Comparison of ENCODE assay signal across 1 cellular context in the genomic region with DNA sequence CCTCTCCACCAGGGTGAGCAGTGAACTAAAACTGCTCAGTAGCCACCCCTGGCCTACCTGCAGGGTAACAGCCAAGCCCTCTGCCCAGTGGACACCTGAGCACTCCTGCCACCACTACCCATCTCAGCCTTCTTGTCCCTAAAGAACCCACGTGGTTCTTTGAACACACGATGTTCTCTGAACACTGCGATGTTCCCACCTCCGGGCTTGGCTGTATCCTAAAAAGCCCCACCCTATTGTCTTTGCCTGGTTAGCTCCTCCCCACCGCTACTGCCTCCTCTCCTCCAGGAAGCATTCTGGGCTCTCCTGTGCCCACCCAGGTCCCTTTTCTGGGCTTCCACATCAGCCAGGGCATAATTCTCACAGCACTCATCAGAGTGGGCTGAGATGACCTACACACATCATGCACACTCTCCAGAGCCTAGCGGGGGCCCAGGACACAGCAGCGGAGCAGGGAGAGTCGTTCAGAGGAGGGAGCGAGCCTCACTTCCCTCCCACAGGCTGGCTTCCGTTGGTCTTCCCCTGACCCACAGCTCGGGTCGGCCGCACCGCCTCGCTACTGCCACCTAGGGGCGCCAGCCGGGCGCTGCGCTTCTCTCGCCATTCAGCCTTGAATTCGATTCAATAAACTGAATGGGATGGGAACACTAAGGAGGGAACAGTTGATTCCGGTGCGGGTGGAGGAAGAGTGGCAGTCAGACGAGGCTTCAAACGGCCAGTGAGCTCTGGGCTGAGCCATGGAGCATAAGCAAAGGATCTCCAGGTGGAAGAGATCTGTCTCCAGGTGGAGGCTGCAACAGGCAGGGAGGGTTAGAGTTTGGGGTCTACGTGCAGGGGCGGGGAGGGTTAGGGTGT.
TF ChIP-seq lines count a peak whose summit lies in the region.

No MANE protein-coding gene starts in this region.

TF ChIP-seq in GM12878, 131 proteins besides CTCF, POLR2A, EP300 and RAD21:
- TF ChIP-seq NRF1 (conservative IDR thresholded peaks at IDR 0.05; ENCODE audit: low read depth, low read length) (no peak), BACH1 (IDR thresholded peaks at IDR 0.05; ENCODE audit: borderline replicate concordance) (0 out of 2 replicates have a peak, but pooled peaks have one; percentile 23), POU2F2 (IDR thresholded peaks at IDR 0.05; ENCODE audit: borderline replicate concordance, low read depth, low read length) (peak; percentile 9; the same call in 1 of the 3 replicates), RCOR1 (conservative IDR thresholded peaks at IDR 0.05; ENCODE audit: low read depth, low read length) (no peak), SPI1 (IDR thresholded peaks at IDR 0.05; ENCODE audit: borderline replicate concordance, insufficient read depth, low read depth, low read length) (peak; percentile 71; the same call in 1 of the 2 replicates), IKZF1 (conservative IDR thresholded peaks at IDR 0.05) (peak; percentile 61), SMARCA5 (IDR thresholded peaks at IDR 0.05) (peak; percentile 92; the same call in 1 of the 2 replicates), ELK1 (IDR thresholded peaks at IDR 0.05; ENCODE audit: low read depth, low read length) (no peak), POLR2AphosphoS2 (IDR thresholded peaks at IDR 0.05; ENCODE audit: low read depth, low read length) (no peak), EGR1 (IDR thresholded peaks at IDR 0.05; ENCODE audit: borderline replicate concordance in 1 of 2, low read depth in 2 of 2, low read length in 2 of 2) (no peak), GATAD2B (conservative IDR thresholded peaks at IDR 0.05; ENCODE audit: low read depth) (peak; percentile 26; the same call in 1 of the 2 replicates), CREB1 (IDR thresholded peaks at IDR 0.05; ENCODE audit: low read depth) (0 out of 2 replicates have a peak, but pooled peaks have one; percentile 21), IRF5 (IDR thresholded peaks at IDR 0.05; ENCODE audit: borderline replicate concordance) (no peak), SMC3 (IDR thresholded peaks at IDR 0.05; ENCODE audit: borderline replicate concordance, low read length) (peak; percentile 59; the same call in 1 of the 2 replicates), NR2C1 (IDR thresholded peaks at IDR 0.05) (no peak), BCL11A (IDR thresholded peaks at IDR 0.05; ENCODE audit: low read depth, low read length) (no peak), ATF7 (IDR thresholded peaks at IDR 0.05; ENCODE audit: low read depth) (no peak), ASH2L (IDR thresholded peaks at IDR 0.05; ENCODE audit: borderline replicate concordance, low read depth) (no peak), YY1 (IDR thresholded peaks at IDR 0.05; ENCODE audit: low read depth, low read length) (peak; percentile 82), ZNF622 (IDR thresholded peaks at IDR 0.05) (no peak), NBN (IDR thresholded peaks at IDR 0.05) (no peak), RELA (IDR thresholded peaks at IDR 0.05; ENCODE audit: borderline replicate concordance, partially characterized antibody) (peak; percentile 29), IKZF2 (IDR thresholded peaks at IDR 0.05) (peak in 1 of 2 experiments; percentile 17; a peak in 1 of 4 replicates), SREBF2 (IDR thresholded peaks at IDR 0.05; ENCODE audit: low read length) (no peak), SIX5 (IDR thresholded peaks at IDR 0.05; ENCODE audit: low read depth, low read length, severe bottlenecking) (no peak), HDGF (IDR thresholded peaks at IDR 0.05) (peak; percentile 63; the same call in 1 of the 2 replicates), MXI1 (IDR thresholded peaks at IDR 0.05; ENCODE audit: low read depth, low read length) (peak; percentile 39; the same call in 1 of the 2 replicates), TARDBP (IDR thresholded peaks at IDR 0.05; ENCODE audit: borderline replicate concordance) (no peak), ZNF24 (IDR thresholded peaks at IDR 0.05) (no peak), RUNX3 (IDR thresholded peaks at IDR 0.05; ENCODE audit: low read length) (peak; percentile 73), E4F1 (IDR thresholded peaks at IDR 0.05; ENCODE audit: borderline replicate concordance, partially characterized antibody) (no peak), BHLHE40 (IDR thresholded peaks at IDR 0.05; ENCODE audit: borderline replicate concordance in 1 of 2, low read depth in 2 of 2, low read length in 1 of 2) (peak in 1 of 2 experiments; percentile 34; a peak in 1 of 4 replicates), CBFB (IDR thresholded peaks at IDR 0.05; ENCODE audit: low read depth) (no peak), ETV6 (conservative IDR thresholded peaks at IDR 0.05 in 1 of 2, IDR thresholded peaks at IDR 0.05 in 1 of 2; ENCODE audit: borderline replicate concordance in 1 of 2, low read depth in 1 of 2) (no peak), YBX1 (IDR thresholded peaks at IDR 0.05) (no peak), ZBED1 (IDR thresholded peaks at IDR 0.05; ENCODE audit: borderline replicate concordance) (no peak), EZH2 (IDR thresholded peaks at IDR 0.05; ENCODE audit: borderline replicate concordance, control insufficient read depth, low read depth, low read length) (no peak), HCFC1 (IDR thresholded peaks at IDR 0.05; ENCODE audit: low read length) (peak; percentile 47; the same call in 1 of the 2 replicates), PML (IDR thresholded peaks at IDR 0.05; ENCODE audit: low read length) (no peak), NR2F1 (conservative IDR thresholded peaks at IDR 0.05) (peak; percentile 44), SKIL (IDR thresholded peaks at IDR 0.05; ENCODE audit: low read depth, poor library complexity, severe bottlenecking) (no peak), CEBPB (IDR thresholded peaks at IDR 0.05; ENCODE audit: borderline replicate concordance in 1 of 2, low read depth in 2 of 2, low read length in 2 of 2) (no peak)
- TF ChIP-seq, protein P1, sequence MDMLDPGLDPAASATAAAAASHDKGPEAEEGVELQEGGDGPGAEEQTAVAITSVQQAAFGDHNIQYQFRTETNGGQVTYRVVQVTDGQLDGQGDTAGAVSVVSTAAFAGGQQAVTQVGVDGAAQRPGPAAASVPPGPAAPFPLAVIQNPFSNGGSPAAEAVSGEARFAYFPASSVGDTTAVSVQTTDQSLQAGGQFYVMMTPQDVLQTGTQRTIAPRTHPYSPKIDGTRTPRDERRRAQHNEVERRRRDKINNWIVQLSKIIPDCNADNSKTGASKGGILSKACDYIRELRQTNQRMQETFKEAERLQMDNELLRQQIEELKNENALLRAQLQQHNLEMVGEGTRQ (IDR thresholded peaks at IDR 0.05; ENCODE audit: borderline replicate concordance, low read depth, low read length), result no peak
- TF ChIP-seq, protein P2, sequence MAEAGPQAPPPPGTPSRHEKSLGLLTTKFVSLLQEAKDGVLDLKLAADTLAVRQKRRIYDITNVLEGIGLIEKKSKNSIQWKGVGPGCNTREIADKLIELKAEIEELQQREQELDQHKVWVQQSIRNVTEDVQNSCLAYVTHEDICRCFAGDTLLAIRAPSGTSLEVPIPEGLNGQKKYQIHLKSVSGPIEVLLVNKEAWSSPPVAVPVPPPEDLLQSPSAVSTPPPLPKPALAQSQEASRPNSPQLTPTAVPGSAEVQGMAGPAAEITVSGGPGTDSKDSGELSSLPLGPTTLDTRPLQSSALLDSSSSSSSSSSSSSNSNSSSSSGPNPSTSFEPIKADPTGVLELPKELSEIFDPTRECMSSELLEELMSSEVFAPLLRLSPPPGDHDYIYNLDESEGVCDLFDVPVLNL (IDR thresholded peaks at IDR 0.05; ENCODE audit: low read depth, low read length), result 0 out of 2 replicates have a peak, but pooled peaks have one; percentile 13
- TF ChIP-seq, protein P3, sequence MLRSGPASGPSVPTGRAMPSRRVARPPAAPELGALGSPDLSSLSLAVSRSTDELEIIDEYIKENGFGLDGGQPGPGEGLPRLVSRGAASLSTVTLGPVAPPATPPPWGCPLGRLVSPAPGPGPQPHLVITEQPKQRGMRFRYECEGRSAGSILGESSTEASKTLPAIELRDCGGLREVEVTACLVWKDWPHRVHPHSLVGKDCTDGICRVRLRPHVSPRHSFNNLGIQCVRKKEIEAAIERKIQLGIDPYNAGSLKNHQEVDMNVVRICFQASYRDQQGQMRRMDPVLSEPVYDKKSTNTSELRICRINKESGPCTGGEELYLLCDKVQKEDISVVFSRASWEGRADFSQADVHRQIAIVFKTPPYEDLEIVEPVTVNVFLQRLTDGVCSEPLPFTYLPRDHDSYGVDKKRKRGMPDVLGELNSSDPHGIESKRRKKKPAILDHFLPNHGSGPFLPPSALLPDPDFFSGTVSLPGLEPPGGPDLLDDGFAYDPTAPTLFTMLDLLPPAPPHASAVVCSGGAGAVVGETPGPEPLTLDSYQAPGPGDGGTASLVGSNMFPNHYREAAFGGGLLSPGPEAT (IDR thresholded peaks at IDR 0.05; ENCODE audit: low read depth), result 0 out of 2 replicates have a peak, but pooled peaks have one; percentile 16
- TF ChIP-seq, protein P4, sequence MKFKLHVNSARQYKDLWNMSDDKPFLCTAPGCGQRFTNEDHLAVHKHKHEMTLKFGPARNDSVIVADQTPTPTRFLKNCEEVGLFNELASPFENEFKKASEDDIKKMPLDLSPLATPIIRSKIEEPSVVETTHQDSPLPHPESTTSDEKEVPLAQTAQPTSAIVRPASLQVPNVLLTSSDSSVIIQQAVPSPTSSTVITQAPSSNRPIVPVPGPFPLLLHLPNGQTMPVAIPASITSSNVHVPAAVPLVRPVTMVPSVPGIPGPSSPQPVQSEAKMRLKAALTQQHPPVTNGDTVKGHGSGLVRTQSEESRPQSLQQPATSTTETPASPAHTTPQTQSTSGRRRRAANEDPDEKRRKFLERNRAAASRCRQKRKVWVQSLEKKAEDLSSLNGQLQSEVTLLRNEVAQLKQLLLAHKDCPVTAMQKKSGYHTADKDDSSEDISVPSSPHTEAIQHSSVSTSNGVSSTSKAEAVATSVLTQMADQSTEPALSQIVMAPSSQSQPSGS (IDR thresholded peaks at IDR 0.05; ENCODE audit: low read length), result no peak
- TF ChIP-seq, protein P5, sequence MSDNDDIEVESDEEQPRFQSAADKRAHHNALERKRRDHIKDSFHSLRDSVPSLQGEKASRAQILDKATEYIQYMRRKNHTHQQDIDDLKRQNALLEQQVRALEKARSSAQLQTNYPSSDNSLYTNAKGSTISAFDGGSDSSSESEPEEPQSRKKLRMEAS (IDR thresholded peaks at IDR 0.05; ENCODE audit: low read depth, low read length), result no peak
TF ChIP-seq in GM12878: peak in this region for 19.
